ENCODE assay signal across 7 cellular contexts in genomic region chr3:169812844-169813677, GRCh38. TPM values are rescaled to one million over a fixed set of nuclear protein-coding genes. Genes with fewer than 3 reads are reported as not detected.
DNase-seq lines count a peak whose midpoint lies in the region; ATAC-seq and TF ChIP-seq lines count a peak whose summit lies in the region.

A gene with protein sequence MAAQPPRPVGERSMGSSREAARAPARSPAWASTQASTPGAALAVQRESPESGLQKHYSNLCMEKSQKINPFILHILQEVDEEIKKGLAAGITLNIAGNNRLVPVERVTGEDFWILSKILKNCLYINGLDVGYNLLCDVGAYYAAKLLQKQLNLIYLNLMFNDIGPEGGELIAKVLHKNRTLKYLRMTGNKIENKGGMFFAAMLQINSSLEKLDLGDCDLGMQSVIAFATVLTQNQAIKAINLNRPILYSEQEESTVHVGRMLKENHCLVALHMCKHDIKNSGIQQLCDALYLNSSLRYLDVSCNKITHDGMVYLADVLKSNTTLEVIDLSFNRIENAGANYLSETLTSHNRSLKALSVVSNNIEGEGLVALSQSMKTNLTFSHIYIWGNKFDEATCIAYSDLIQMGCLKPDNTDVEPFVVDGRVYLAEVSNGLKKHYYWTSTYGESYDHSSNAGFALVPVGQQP (minus strand): TSS chr3:169812904. CDS start chr3:169812548, 356 bp downstream.
LRRIQ4 (plus strand) TSS chr3:169812870; CDS start chr3:169821922, 9,052 bp downstream.

- H3K36me3 ChIP-seq in lung (ENCODE audit: control insufficient read depth in 2 of 2, insufficient read depth in 2 of 2, low read length in 2 of 2): no peaks in the 10 kb centered on the region

- 20 to 30% methylated on average over 20 of the region's 20 CpGs for WGBS in lung, 2 donors

- H3K4me3 ChIP-seq in lung: peak within 1 kb of the TSS; percentile 40

- no peaks in the 10 kb centered on the region for H3K27me3 ChIP-seq in lung (ENCODE audit: control insufficient read depth, insufficient read depth)

- TF ChIP-seq CTCF in lung (IDR thresholded peaks at IDR 0.05; ENCODE audit: control extremely low read depth, extremely low read depth): no peak

- no peaks in the 10 kb centered on the region for H3K9me3 ChIP-seq in lung (ENCODE audit: control insufficient read depth in 2 of 2, insufficient read depth in 1 of 2, low read length in 1 of 2)

- DNase-seq in NCI-H2196 (lab: John Stamatoyannopoulos, UW; ENCODE audit: unreplicated experiment) (peak; percentile 97), ecto neural progenitor cell (ENCODE audit: low spot score) (peak; percentile 79), lung (ENCODE audit: low spot score) (peak; percentile 75)
- peak; percentile 61 to 71 for DNase-seq in activated CD4-positive, alpha-beta T cell treated with anti-CD3 and anti-CD28 coated beads for 24 hours (ENCODE audit: low read depth in 2 of 2)
- peak; percentile 50 to 73 (median 63) for DNase-seq in stimulated activated CD4-positive, alpha-beta T cell treated with anti-CD3 and anti-CD28 coated beads, TNF-alpha, amount 100 ng/mL, for 48 hours (ENCODE audit: low read depth in 3 of 3)

- peaks cover 0 to 5% of the 10 kb centered on the region in 2 donors for H3K4me1 ChIP-seq in lung (ENCODE audit: control insufficient read depth in 2 of 2, insufficient read depth in 2 of 2, low read length in 2 of 2)

- peak within 1 kb of the TSS; percentile 42 to 63 for H3K27ac ChIP-seq in lung (ENCODE audit: low read depth in 1 of 2, low read length in 1 of 2)

- ATAC-seq in GM18517 (IDR thresholded peaks at IDR 0.05; ENCODE audit: unreplicated experiment) (peak; percentile 54), HG03045 (IDR thresholded peaks at IDR 0.05; ENCODE audit: unreplicated experiment) (peak; percentile 61), lung (ENCODE audit: insufficient read depth, low FRiP score) (peak; percentile 73)

RNA-seq across cellular contexts. Expression of the first gene that starts in this region (rescaled TPM):
- total RNA-seq in lung: 10 to 100 TPM in 1 of 2 donors, 1 to 10 TPM in 1; 9.1 to 17.5 TPM
- polyA plus RNA-seq in lung: 1 to 10 TPM; 2.9 to 4.6 TPM

RNA-seq across cellular contexts. Expression of gene LRRIQ4, which starts in this region (rescaled TPM):
- total RNA-seq in lung: under 1 TPM in 1 of 2 donors, not detected in 1; 0.09 TPM
- polyA plus RNA-seq in lung: under 1 TPM in 1 of 2 donors, not detected in 1; 0.03 TPM

Comparison
In these comparisons a context has a peak if more than half of its experiments do, and no peak if none do; other contexts are left out.
1. Peak in every context shown above with its lines: DNase-seq, ATAC-seq, H3K4me3 ChIP-seq and H3K27ac ChIP-seq.